In genomic region chr2:8684421-8684884, GRCh38 we compare ENCODE assay signal across 8 cellular contexts. TPM values are rescaled to one million over a fixed set of nuclear protein-coding genes. Genes with fewer than 3 reads are reported as not detected.
DNase-seq lines count a peak whose midpoint lies in the region; ATAC-seq and TF ChIP-seq lines count a peak whose summit lies in the region.

No MANE protein-coding gene starts in this region.

- H3K4me3 ChIP-seq in esophagus muscularis mucosa (peak overlapping the region; percentile 72 to 86 (median 78)), osteoblast (ENCODE audit: insufficient read depth, low read length) (peak overlapping the region; percentile 91)

- POLR2A ChIA-PET in activated CD4-positive, alpha-beta memory T cell treated with anti-CD3 and anti-CD28 coated beads, Interleukin-2, amount 10 ng/mL, durations not matched to agents 7 days and 5 days (lab: Charles Lee): interaction anchor here (0.8 to 1.8 kb wide), 29 partner anchors 96 to 1256 kb away, joined by 3 to 38 read pairs (median 4); no protein-coding TSS in a partner anchor

- TF ChIP-seq CTCF in esophagus muscularis mucosa (IDR thresholded peaks at IDR 0.05) (no peak), osteoblast (IDR thresholded peaks at IDR 0.05; ENCODE audit: extremely low read depth, low read depth, low read length) (no peak)

- peaks cover 14 to 41% (median 37%) of the 10 kb centered on the region in 4 donors for H3K4me1 ChIP-seq in esophagus muscularis mucosa
- H3K4me1 ChIP-seq in osteoblast (ENCODE audit: insufficient read depth, low read length): peaks cover 28% of the 10 kb centered on the region

- TF ChIP-seq EP300 in esophagus muscularis mucosa (IDR thresholded peaks at IDR 0.05): no peak

- CTCF ChIA-PET in activated CD4-positive, alpha-beta memory T cell treated with anti-CD3 and anti-CD28 coated beads, Interleukin-2, amount 10 ng/mL, durations not matched to agents 7 days and 5 days (lab: Charles Lee): interaction anchor here (0.9 to 1.5 kb wide), 6 partner anchors 140 to 1257 kb away, joined by 3 to 12 read pairs (median 5); no protein-coding TSS in a partner anchor

- H3K9me3 ChIP-seq in esophagus muscularis mucosa (no peaks in the 10 kb centered on the region), osteoblast (ENCODE audit: low read depth, low read length) (no peaks in the 10 kb centered on the region)

- peaks cover 32% of the 10 kb centered on the region for H3K36me3 Mint-ChIP-seq in activated CD4-positive, alpha-beta memory T cell treated with anti-CD3 and anti-CD28 coated beads, Interleukin-2, amount 10 ng/mL, durations not matched to agents 7 days and 5 days (ENCODE audit: low read depth)

- H3K4me1 Mint-ChIP-seq in activated CD4-positive, alpha-beta memory T cell treated with anti-CD3 and anti-CD28 coated beads, Interleukin-2, amount 10 ng/mL, durations not matched to agents 7 days and 5 days: peaks cover 16% of the 10 kb centered on the region

- ATAC-seq in HG03439 (IDR thresholded peaks at IDR 0.05; ENCODE audit: unreplicated experiment) (no peak), GM21717 (IDR thresholded peaks at IDR 0.05; ENCODE audit: unreplicated experiment) (no peak), GM21576 (IDR thresholded peaks at IDR 0.05; ENCODE audit: unreplicated experiment) (no peak)

- H3K36me3 ChIP-seq in esophagus muscularis mucosa (no peaks in the 10 kb centered on the region), osteoblast (ENCODE audit: insufficient read depth, low read length) (peaks cover 3% of the 10 kb centered on the region)

- H2AFZ ChIP-seq in osteoblast (ENCODE audit: low read length): peak overlapping the region; percentile 15

- peak overlapping the region; percentile 96 for H3K27ac Mint-ChIP-seq in activated CD4-positive, alpha-beta memory T cell treated with anti-CD3 and anti-CD28 coated beads, Interleukin-2, amount 10 ng/mL, durations not matched to agents 7 days and 5 days

- peaks cover 25% of the 10 kb centered on the region for H3K79me2 ChIP-seq in osteoblast (ENCODE audit: insufficient read depth, low read length)

- WGBS in esophagus muscularis mucosa: 20% methylated on average over 5 of the region's 5 CpGs

- H3K4me3 Mint-ChIP-seq in activated CD4-positive, alpha-beta memory T cell treated with anti-CD3 and anti-CD28 coated beads, Interleukin-2, amount 10 ng/mL, durations not matched to agents 7 days and 5 days: peak overlapping the region; percentile 96

- H3K27me3 Mint-ChIP-seq in activated CD4-positive, alpha-beta memory T cell treated with anti-CD3 and anti-CD28 coated beads, Interleukin-2, amount 10 ng/mL, durations not matched to agents 7 days and 5 days: peaks cover 4% of the 10 kb centered on the region

- peaks cover 18% of the 10 kb centered on the region for H4K20me1 ChIP-seq in osteoblast (ENCODE audit: insufficient read depth, low read length)

- H3K9me3 Mint-ChIP-seq in activated CD4-positive, alpha-beta memory T cell treated with anti-CD3 and anti-CD28 coated beads, Interleukin-2, amount 10 ng/mL, durations not matched to agents 7 days and 5 days: no peaks in the 10 kb centered on the region

- peak overlapping the region; percentile 89 for H3K4me2 ChIP-seq in osteoblast (ENCODE audit: insufficient read depth, low read length)

- intact Hi-C loops in esophagus muscularis mucosa (cut with DNase I): loop anchor here (5.0 to 10.0 kb wide), 4 partner anchors 97 to 1590 kb away; no protein-coding TSS in a partner anchor

- H3K27me3 ChIP-seq in esophagus muscularis mucosa: no peaks in the 10 kb centered on the region
- H3K27me3 ChIP-seq in osteoblast (ENCODE audit: insufficient read depth, low read length): no peaks in the 10 kb centered on the region

- no peak for TF ChIP-seq POLR2A in esophagus muscularis mucosa (IDR thresholded peaks at IDR 0.05; ENCODE audit: low read depth)

- peak; percentile 33 for DNase-seq in DMS114 treated with DMSO at 0.1 percent for 48 hours (lab: John Stamatoyannopoulos, UW; ENCODE audit: unreplicated experiment)
- DNase-seq in LHCN-M2 (ENCODE audit: low read depth): peak; percentile 23
- peak; percentile 61 for DNase-seq in activated CD4-positive, alpha-beta memory T cell treated with anti-CD3 and anti-CD28 coated beads, Interleukin-2, amount 10 ng/mL, durations not matched to agents 7 days and 5 days
- DNase-seq in esophagus muscularis mucosa (ENCODE audit: extremely low spot score): no peak
- DNase-seq in osteoblast (ENCODE audit: insufficient read length, low spot score, missing footprints): peak; percentile 90

- H3K27ac ChIP-seq in esophagus muscularis mucosa (replicated peaks in 1 of 4) (peak overlapping the region; percentile 79 to 99 (median 93)), osteoblast (ENCODE audit: low read depth, low read length) (peak overlapping the region; percentile 45)

RNA-seq across cellular contexts. Expression of gene ID2, which starts 2.6 kb away (rescaled TPM):
- 240 and 390 TPM in 2 replicates for total RNA-seq in LHCN-M2 (2014; rRNA removed)
- 114 TPM for polyA plus RNA-seq in LHCN-M2 (2012)
- total RNA-seq in activated CD4-positive, alpha-beta memory T cell treated with anti-CD3 and anti-CD28 coated beads, Interleukin-2, amount 10 ng/mL, durations not matched to agents 7 days and 5 days: 100 to 1,000 TPM; 299 to 324 TPM
- 100 to 1,000 TPM; 149 to 254 (median 187) TPM for total RNA-seq in esophagus muscularis mucosa
- total RNA-seq in osteoblast: 139 and 168 TPM in 2 replicates
